Comparison of ENCODE assay signal across 10 cellular contexts in genomic region chr10:21364196-21365114, GRCh38.
DNase-seq lines count a peak whose midpoint lies in the region; ATAC-seq and TF ChIP-seq lines count a peak whose summit lies in the region.
"Had no signal": no experiment of that assay in that cellular context is flagged by ENCODE, and none has a peak within 500 bp of the region (broad histone marks: within the 10 kb centered on the region; RNA-seq: fewer than 3 reads in every experiment).

No MANE protein-coding gene starts in this region.

- intact Hi-C loops in mucosa of descending colon (cut with DNase I, micrococcal nuclease): no loop called here
- intact Hi-C loops in aorta (cut with DNase I): no loop called here

- H3K4me3 ChIP-seq in epithelial cell of esophagus (ENCODE audit: low read length) (no peak overlapping the region), mucosa of descending colon (no peak overlapping the region), aorta (ENCODE audit: low read length in 2 of 2) (no peak overlapping the region)

- peaks cover 18% of the 10 kb centered on the region for H3K4me1 ChIP-seq in mucosa of descending colon (ENCODE audit: low read depth)
- H3K4me1 ChIP-seq in aorta (ENCODE audit: control insufficient read depth in 1 of 2, insufficient read depth in 2 of 2, low read length in 2 of 2): no peaks in the 10 kb centered on the region

- no peaks in the 10 kb centered on the region for H3K36me3 ChIP-seq in mucosa of descending colon (ENCODE audit: low read depth)
- no peaks in the 10 kb centered on the region for H3K36me3 ChIP-seq in aorta (ENCODE audit: control insufficient read depth in 1 of 2, insufficient read depth in 2 of 2, low read length in 1 of 2)

- WGBS in aorta, 2 donors: 59 to 69% methylated on average over 11 of the region's 11 CpGs

- ATAC-seq in mucosa of descending colon: peak; percentile 72
- ATAC-seq in aorta (ENCODE audit: low FRiP score): no peak
- ATAC-seq in HG03520 (IDR thresholded peaks at IDR 0.05; ENCODE audit: unreplicated experiment): no peak
- no peak for ATAC-seq in HG03571 (IDR thresholded peaks at IDR 0.05; ENCODE audit: unreplicated experiment)
- ATAC-seq: activated T-cell treated with anti-CD3 and anti-CD28 coated beads, Interleukin-2, amount 50 U/mL, for 72 hours had no signal

- TF ChIP-seq CTCF in epithelial cell of esophagus (IDR thresholded peaks at IDR 0.05; ENCODE audit: insufficient read depth, low read depth, low read length, missing control alignments) (no peak), mucosa of descending colon (IDR thresholded peaks at IDR 0.05) (no peak)

- DNase-seq in AG08395 (ENCODE audit: low spot score): peak; percentile 79
- peak; percentile 96 for DNase-seq in NCI-H226
- peak; percentile 93 for DNase-seq in epithelial cell of esophagus (ENCODE audit: low read depth)
- peak in 1 of 3 donors; percentile 16 for DNase-seq in mucosa of descending colon
- no peak for DNase-seq in aorta
- no peak for DNase-seq in COR-L47 (lab: John Stamatoyannopoulos, UW)
- DNase-seq: activated T-cell treated with anti-CD3 and anti-CD28 coated beads, Interleukin-2, amount 50 U/mL, for 72 hours had no signal

- H3K9me3 ChIP-seq in mucosa of descending colon: no peaks in the 10 kb centered on the region
- no peaks in the 10 kb centered on the region for H3K9me3 ChIP-seq in aorta (ENCODE audit: control insufficient read depth, low read length)

- no peaks in the 10 kb centered on the region for H3K27me3 ChIP-seq in aorta (ENCODE audit: control insufficient read depth in 1 of 2, insufficient read depth in 2 of 2, low read length in 1 of 2)

- no peak overlapping the region for H3K27ac ChIP-seq in aorta (ENCODE audit: low read depth in 1 of 2, low read length in 2 of 2)
- H3K27ac ChIP-seq: HL-60 had no signal

Comparison
In these comparisons a context has a peak if more than half of its experiments do, and no peak if none do; other contexts are left out.
1. DNase-seq: peak in AG08395 (single experiment), NCI-H226 (single experiment) and epithelial cell of esophagus (single experiment); none in aorta (0 of 2) and COR-L47 (single experiment).